ENCODE assay signal across 8 cellular contexts in genomic region chr3:15796771-15797599, GRCh38. TPM values are rescaled to one million over a fixed set of nuclear protein-coding genes. Genes with fewer than 3 reads are reported as not detected.
DNase-seq lines count a peak whose midpoint lies in the region; ATAC-seq and TF ChIP-seq lines count a peak whose summit lies in the region.

No MANE protein-coding gene starts in this region.

- no peaks in the 10 kb centered on the region for H3K27me3 Mint-ChIP-seq in activated CD4-positive, alpha-beta T cell treated with anti-CD3 and anti-CD28 coated beads for 36 hours

- peak overlapping the region; percentile 96 for H3K27ac Mint-ChIP-seq in activated CD4-positive, alpha-beta T cell treated with anti-CD3 and anti-CD28 coated beads for 36 hours

- H3K27me3 ChIP-seq in right atrium auricular region (no peaks in the 10 kb centered on the region), psoas muscle (ENCODE audit: insufficient read depth in 3 of 3, low read length in 2 of 3) (no peaks in the 10 kb centered on the region)

- no peaks in the 10 kb centered on the region for H3K9me3 Mint-ChIP-seq in activated CD4-positive, alpha-beta T cell treated with anti-CD3 and anti-CD28 coated beads for 36 hours (ENCODE audit: low read depth)

- H3K27ac ChIP-seq in right atrium auricular region (peak overlapping the region; percentile 67 to 82), psoas muscle (peak overlapping the region; percentile 86)

- H3K9me3 ChIP-seq in right atrium auricular region (no peaks in the 10 kb centered on the region), psoas muscle (no peaks in the 10 kb centered on the region)

- peaks cover 16% of the 10 kb centered on the region for H3K36me3 Mint-ChIP-seq in activated CD4-positive, alpha-beta T cell treated with anti-CD3 and anti-CD28 coated beads for 36 hours (ENCODE audit: low read depth)

- peak; percentile 31 for ATAC-seq in activated CD4-positive, alpha-beta T cell treated with anti-CD3 and anti-CD28 coated beads for 36 hours
- ATAC-seq in psoas muscle = peak; percentile 50 to 69 (median 56)

- no peak for DNase-seq in activated CD4-positive, alpha-beta T cell treated with anti-CD3 and anti-CD28 coated beads for 36 hours
- DNase-seq in activated CD4-positive, alpha-beta T cell treated with anti-CD3 and anti-CD28 coated beads, Interleukin-2, amount 50 U/mL, for 1 hour = no peak
- DNase-seq in NCI-H1694 (lab: John Stamatoyannopoulos, UW) (peak; percentile 31), anterior cingulate cortex (lab: John Stamatoyannopoulos, UW) (peak in 36 of 58 donors; percentile 1 to 54 (median 19)), right atrium auricular region (ENCODE audit: low spot score) (no peak), psoas muscle (no peak), GDM1 (lab: John Stamatoyannopoulos, UW) (no peak), NCI-H2081 treated with DMSO at 0.1 percent for 48 hours (lab: John Stamatoyannopoulos, UW) (no peak)

- intact Hi-C loops in activated CD4-positive, alpha-beta T cell treated with anti-CD3 and anti-CD28 coated beads for 36 hours (cut with DNase I, micrococcal nuclease) = loop anchor here (1.0 to 5.0 kb wide), 7 partner anchors 28 to 580 kb away; partner anchors contain the start of genes BTD (in 1 of the 2), EAF1 (in 1 of the 2), HACL1 (in 1 of the 2) and METTL6 (in 1 of the 2)
- intact Hi-C loops in psoas muscle (cut with DNase I) = no loop called here

- H3K36me3 ChIP-seq in right atrium auricular region = no peaks in the 10 kb centered on the region
- H3K36me3 ChIP-seq in psoas muscle (ENCODE audit: insufficient read depth in 1 of 2, low read depth in 1 of 2) = no peaks in the 10 kb centered on the region

- peaks cover 78% of the 10 kb centered on the region for H3K4me1 Mint-ChIP-seq in activated CD4-positive, alpha-beta T cell treated with anti-CD3 and anti-CD28 coated beads for 36 hours

- POLR2A ChIA-PET in activated CD4-positive, alpha-beta T cell treated with anti-CD3 and anti-CD28 coated beads for 36 hours (lab: Charles Lee) = interaction anchor here (0.6 to 1.5 kb wide), 5 partner anchors 9 to 1117 kb away, joined by 3 to 7 read pairs (median 4); no protein-coding TSS in a partner anchor

- peak overlapping the region; percentile 69 for H3K4me3 Mint-ChIP-seq in activated CD4-positive, alpha-beta T cell treated with anti-CD3 and anti-CD28 coated beads for 36 hours

- TF ChIP-seq CTCF in right atrium auricular region (IDR thresholded peaks at IDR 0.05) (no peak), psoas muscle (IDR thresholded peaks at IDR 0.05) (no peak)

- WGBS in psoas muscle, 3 donors = 2 to 5% (median 4%) methylated on average over 5 of the region's 5 CpGs

- CTCF ChIA-PET in activated CD4-positive, alpha-beta T cell treated with anti-CD3 and anti-CD28 coated beads for 36 hours (lab: Charles Lee) = interaction anchor here (0.6 to 7.1 kb wide), 7 partner anchors 14 to 464 kb away, joined by 3 to 50 read pairs (median 6); no protein-coding TSS in a partner anchor

- H3K4me3 ChIP-seq in right atrium auricular region = peak overlapping the region; percentile 25 to 35
- H3K4me3 ChIP-seq in psoas muscle = peak overlapping the region; percentile 65

- H3K4me1 ChIP-seq in right atrium auricular region (peaks cover 0 to 37% of the 10 kb centered on the region in 2 donors), psoas muscle (peaks cover 19% of the 10 kb centered on the region)

RNA-seq across cellular contexts. Expression of gene ANKRD28, which starts 0.8 kb away (rescaled TPM):
- 10 to 100 TPM; 27.3 to 28.4 TPM for total RNA-seq in activated CD4-positive, alpha-beta T cell treated with anti-CD3 and anti-CD28 coated beads for 36 hours
- total RNA-seq in right atrium auricular region = 10 to 100 TPM in 1 of 2 donors, 1 to 10 TPM in 1; 9.2 to 11.3 TPM
- 10 to 100 TPM; 40.8 to 90.8 (median 76.8) TPM for total RNA-seq in psoas muscle
- 10 to 100 TPM; 32.4 to 72.4 (median 34.4) TPM for polyA plus RNA-seq in psoas muscle

Comparison
In these comparisons a context has a peak if more than half of its experiments do, and no peak if none do; other contexts are left out.
1. DNase-seq: peak in NCI-H1694 (single experiment) and anterior cingulate cortex (36 of 58); none in activated CD4-positive, alpha-beta T cell treated with anti-CD3 and anti-CD28 coated beads for 36 hours (single experiment), activated CD4-positive, alpha-beta T cell treated with anti-CD3 and anti-CD28 coated beads, Interleukin-2, amount 50 U/mL, for 1 hour (single experiment), right atrium auricular region (single experiment), psoas muscle (0 of 2), GDM1 (single experiment) and NCI-H2081 treated with DMSO at 0.1 percent for 48 hours (single experiment).
2. intact Hi-C loops: an anchor here in activated CD4-positive, alpha-beta T cell treated with anti-CD3 and anti-CD28 coated beads for 36 hours (1.0 to 5.0 kb wide); none called in psoas muscle.